Comparison of ENCODE assay signal across 2 cellular contexts in genomic region chr19:35887197-35887596, GRCh38.
TF ChIP-seq lines count a peak whose summit lies in the region.

No MANE protein-coding gene starts in this region.

TF ChIP-seq in GM12878, 131 proteins besides CTCF, POLR2A, EP300 and RAD21:
- TF ChIP-seq HDAC6 (IDR thresholded peaks at IDR 0.05; ENCODE audit: unreplicated experiment) (no peak), ASH2L (IDR thresholded peaks at IDR 0.05; ENCODE audit: borderline replicate concordance, low read depth) (no peak), BCLAF1 (IDR thresholded peaks at IDR 0.05) (no peak), MEF2B (IDR thresholded peaks at IDR 0.05; ENCODE audit: partially characterized antibody, poor library complexity, severe bottlenecking) (no peak), CUX1 (IDR thresholded peaks at IDR 0.05; ENCODE audit: insufficient replicate concordance, low read depth, low read length) (no peak), NKRF (conservative IDR thresholded peaks at IDR 0.05) (no peak), SMAD1 (IDR thresholded peaks at IDR 0.05; ENCODE audit: low read depth, partially characterized antibody) (no peak), RBBP5 (conservative IDR thresholded peaks at IDR 0.05) (no peak)

TF ChIP-seq in GM23338, 12 proteins besides CTCF, POLR2A, EP300 and RAD21:
- TF ChIP-seq ZNF331 (CRISPR knock-in tag; IDR thresholded peaks at IDR 0.05; ENCODE audit: low read depth) (no peak), NANOG (IDR thresholded peaks at IDR 0.05; ENCODE audit: borderline replicate concordance) (no peak), POLR2AphosphoS5 (IDR thresholded peaks at IDR 0.05; ENCODE audit: low read depth) (no peak), ETS1 (IDR thresholded peaks at IDR 0.05) (no peak), ZNF114 (CRISPR knock-in tag; IDR thresholded peaks at IDR 0.05) (no peak), EZH2phosphoT487 (IDR thresholded peaks at IDR 0.05; ENCODE audit: unreplicated experiment) (no peak), EZH2 (IDR thresholded peaks at IDR 0.05; ENCODE audit: low read depth, unreplicated experiment) (no peak), JUNB (IDR thresholded peaks at IDR 0.05; ENCODE audit: unreplicated experiment) (no peak), STAT1 (IDR thresholded peaks at IDR 0.05; ENCODE audit: unreplicated experiment) (no peak), CREB1 (CRISPR knock-in tag; IDR thresholded peaks at IDR 0.05; ENCODE audit: low read depth) (no peak)
- TF ChIP-seq, protein P1, sequence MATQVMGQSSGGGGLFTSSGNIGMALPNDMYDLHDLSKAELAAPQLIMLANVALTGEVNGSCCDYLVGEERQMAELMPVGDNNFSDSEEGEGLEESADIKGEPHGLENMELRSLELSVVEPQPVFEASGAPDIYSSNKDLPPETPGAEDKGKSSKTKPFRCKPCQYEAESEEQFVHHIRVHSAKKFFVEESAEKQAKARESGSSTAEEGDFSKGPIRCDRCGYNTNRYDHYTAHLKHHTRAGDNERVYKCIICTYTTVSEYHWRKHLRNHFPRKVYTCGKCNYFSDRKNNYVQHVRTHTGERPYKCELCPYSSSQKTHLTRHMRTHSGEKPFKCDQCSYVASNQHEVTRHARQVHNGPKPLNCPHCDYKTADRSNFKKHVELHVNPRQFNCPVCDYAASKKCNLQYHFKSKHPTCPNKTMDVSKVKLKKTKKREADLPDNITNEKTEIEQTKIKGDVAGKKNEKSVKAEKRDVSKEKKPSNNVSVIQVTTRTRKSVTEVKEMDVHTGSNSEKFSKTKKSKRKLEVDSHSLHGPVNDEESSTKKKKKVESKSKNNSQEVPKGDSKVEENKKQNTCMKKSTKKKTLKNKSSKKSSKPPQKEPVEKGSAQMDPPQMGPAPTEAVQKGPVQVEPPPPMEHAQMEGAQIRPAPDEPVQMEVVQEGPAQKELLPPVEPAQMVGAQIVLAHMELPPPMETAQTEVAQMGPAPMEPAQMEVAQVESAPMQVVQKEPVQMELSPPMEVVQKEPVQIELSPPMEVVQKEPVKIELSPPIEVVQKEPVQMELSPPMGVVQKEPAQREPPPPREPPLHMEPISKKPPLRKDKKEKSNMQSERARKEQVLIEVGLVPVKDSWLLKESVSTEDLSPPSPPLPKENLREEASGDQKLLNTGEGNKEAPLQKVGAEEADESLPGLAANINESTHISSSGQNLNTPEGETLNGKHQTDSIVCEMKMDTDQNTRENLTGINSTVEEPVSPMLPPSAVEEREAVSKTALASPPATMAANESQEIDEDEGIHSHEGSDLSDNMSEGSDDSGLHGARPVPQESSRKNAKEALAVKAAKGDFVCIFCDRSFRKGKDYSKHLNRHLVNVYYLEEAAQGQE (IDR thresholded peaks at IDR 0.05; ENCODE audit: unreplicated experiment), result no peak
- TF ChIP-seq, protein P2, sequence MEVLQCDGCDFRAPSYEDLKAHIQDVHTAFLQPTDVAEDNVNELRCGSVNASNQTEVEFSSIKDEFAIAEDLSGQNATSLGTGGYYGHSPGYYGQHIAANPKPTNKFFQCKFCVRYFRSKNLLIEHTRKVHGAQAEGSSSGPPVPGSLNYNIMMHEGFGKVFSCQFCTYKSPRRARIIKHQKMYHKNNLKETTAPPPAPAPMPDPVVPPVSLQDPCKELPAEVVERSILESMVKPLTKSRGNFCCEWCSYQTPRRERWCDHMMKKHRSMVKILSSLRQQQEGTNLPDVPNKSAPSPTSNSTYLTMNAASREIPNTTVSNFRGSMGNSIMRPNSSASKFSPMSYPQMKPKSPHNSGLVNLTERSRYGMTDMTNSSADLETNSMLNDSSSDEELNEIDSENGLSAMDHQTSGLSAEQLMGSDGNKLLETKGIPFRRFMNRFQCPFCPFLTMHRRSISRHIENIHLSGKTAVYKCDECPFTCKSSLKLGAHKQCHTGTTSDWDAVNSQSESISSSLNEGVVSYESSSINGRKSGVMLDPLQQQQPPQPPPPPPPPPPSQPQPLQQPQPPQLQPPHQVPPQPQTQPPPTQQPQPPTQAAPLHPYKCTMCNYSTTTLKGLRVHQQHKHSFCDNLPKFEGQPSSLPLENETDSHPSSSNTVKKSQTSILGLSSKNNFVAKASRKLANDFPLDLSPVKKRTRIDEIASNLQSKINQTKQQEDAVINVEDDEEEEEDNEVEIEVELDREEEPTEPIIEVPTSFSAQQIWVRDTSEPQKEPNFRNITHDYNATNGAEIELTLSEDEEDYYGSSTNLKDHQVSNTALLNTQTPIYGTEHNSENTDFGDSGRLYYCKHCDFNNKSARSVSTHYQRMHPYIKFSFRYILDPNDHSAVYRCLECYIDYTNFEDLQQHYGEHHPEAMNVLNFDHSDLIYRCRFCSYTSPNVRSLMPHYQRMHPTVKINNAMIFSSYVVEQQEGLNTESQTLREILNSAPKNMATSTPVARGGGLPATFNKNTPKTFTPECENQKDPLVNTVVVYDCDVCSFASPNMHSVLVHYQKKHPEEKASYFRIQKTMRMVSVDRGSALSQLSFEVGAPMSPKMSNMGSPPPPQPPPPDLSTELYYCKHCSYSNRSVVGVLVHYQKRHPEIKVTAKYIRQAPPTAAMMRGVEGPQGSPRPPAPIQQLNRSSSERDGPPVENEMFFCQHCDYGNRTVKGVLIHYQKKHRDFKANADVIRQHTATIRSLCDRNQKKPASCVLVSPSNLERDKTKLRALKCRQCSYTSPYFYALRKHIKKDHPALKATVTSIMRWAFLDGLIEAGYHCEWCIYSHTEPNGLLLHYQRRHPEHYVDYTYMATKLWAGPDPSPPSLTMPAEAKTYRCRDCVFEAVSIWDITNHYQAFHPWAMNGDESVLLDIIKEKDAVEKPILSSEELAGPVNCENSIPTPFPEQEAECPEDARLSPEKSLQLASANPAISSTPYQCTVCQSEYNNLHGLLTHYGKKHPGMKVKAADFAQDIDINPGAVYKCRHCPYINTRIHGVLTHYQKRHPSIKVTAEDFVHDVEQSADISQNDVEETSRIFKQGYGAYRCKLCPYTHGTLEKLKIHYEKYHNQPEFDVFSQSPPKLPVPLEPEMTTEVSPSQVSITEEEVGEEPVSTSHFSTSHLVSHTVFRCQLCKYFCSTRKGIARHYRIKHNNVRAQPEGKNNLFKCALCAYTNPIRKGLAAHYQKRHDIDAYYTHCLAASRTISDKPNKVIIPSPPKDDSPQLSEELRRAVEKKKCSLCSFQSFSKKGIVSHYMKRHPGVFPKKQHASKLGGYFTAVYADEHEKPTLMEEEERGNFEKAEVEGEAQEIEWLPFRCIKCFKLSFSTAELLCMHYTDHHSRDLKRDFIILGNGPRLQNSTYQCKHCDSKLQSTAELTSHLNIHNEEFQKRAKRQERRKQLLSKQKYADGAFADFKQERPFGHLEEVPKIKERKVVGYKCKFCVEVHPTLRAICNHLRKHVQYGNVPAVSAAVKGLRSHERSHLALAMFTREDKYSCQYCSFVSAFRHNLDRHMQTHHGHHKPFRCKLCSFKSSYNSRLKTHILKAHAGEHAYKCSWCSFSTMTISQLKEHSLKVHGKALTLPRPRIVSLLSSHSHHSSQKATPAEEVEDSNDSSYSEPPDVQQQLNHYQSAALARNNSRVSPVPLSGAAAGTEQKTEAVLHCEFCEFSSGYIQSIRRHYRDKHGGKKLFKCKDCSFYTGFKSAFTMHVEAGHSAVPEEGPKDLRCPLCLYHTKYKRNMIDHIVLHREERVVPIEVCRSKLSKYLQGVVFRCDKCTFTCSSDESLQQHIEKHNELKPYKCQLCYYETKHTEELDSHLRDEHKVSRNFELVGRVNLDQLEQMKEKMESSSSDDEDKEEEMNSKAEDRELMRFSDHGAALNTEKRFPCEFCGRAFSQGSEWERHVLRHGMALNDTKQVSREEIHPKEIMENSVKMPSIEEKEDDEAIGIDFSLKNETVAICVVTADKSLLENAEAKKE (CRISPR knock-in tag; IDR thresholded peaks at IDR 0.05), result no peak
TF ChIP-seq in GM23338: peak in this region for 0.
